Comparison of ENCODE assay signal across 2 cellular contexts in genomic region chr4:158771776-158772175, GRCh38.
TF ChIP-seq lines count a peak whose summit lies in the region.

No MANE protein-coding gene starts in this region.

TF ChIP-seq in IMR-90, 13 proteins besides CTCF, POLR2A, EP300 and RAD21:
- TF ChIP-seq RCOR1 (IDR thresholded peaks at IDR 0.05; ENCODE audit: insufficient replicate concordance, low read length) (no peak), CEBPB (IDR thresholded peaks at IDR 0.05; ENCODE audit: low read depth, low read length) (no peak), BHLHE40 (IDR thresholded peaks at IDR 0.05; ENCODE audit: low read depth, low read length) (no peak), SMC3 (IDR thresholded peaks at IDR 0.05; ENCODE audit: low read depth, low read length) (no peak), NFE2L2 (IDR thresholded peaks at IDR 0.05; ENCODE audit: low read depth, low read length) (no peak), ELK1 (IDR thresholded peaks at IDR 0.05; ENCODE audit: borderline replicate concordance, low read depth, low read length) (no peak), MAZ (IDR thresholded peaks at IDR 0.05; ENCODE audit: borderline replicate concordance, low read depth, low read length) (no peak), MAFK (IDR thresholded peaks at IDR 0.05; ENCODE audit: low read depth, low read length) (no peak), MXI1 (IDR thresholded peaks at IDR 0.05; ENCODE audit: borderline replicate concordance, low read depth, low read length) (no peak), RFX5 (IDR thresholded peaks at IDR 0.05; ENCODE audit: low read depth, low read length) (no peak), CHD1 (IDR thresholded peaks at IDR 0.05; ENCODE audit: low read depth, low read length) (no peak), USF2 (IDR thresholded peaks at IDR 0.05; ENCODE audit: low read depth, low read length) (no peak), FOS (IDR thresholded peaks at IDR 0.05; ENCODE audit: low read depth, low read length) (no peak)

TF ChIP-seq in GM12878, 131 proteins besides CTCF, POLR2A, EP300 and RAD21:
- TF ChIP-seq RBBP5 (conservative IDR thresholded peaks at IDR 0.05) (no peak), NRF1 (conservative IDR thresholded peaks at IDR 0.05; ENCODE audit: low read depth, low read length) (no peak), POLR2AphosphoS2 (IDR thresholded peaks at IDR 0.05; ENCODE audit: low read depth, low read length) (no peak), SUZ12 (IDR thresholded peaks at IDR 0.05; ENCODE audit: unreplicated experiment) (no peak), FOXM1 (IDR thresholded peaks at IDR 0.05; ENCODE audit: low read depth, low read length) (no peak), CEBPB (IDR thresholded peaks at IDR 0.05; ENCODE audit: borderline replicate concordance in 1 of 2, low read depth in 2 of 2, low read length in 2 of 2) (no peak)
TF ChIP-seq in GM12878: peak in this region for 0.
